ENCODE assay signal across 39 cellular contexts in genomic region chr4:184587746-184588145, GRCh38.
"Had no signal": no experiment of that assay in that cellular context is flagged by ENCODE, and none has a peak within 500 bp of the region (broad histone marks: within the 10 kb centered on the region; RNA-seq: fewer than 3 reads in every experiment).

No MANE protein-coding gene starts in this region.

- H3K27ac ChIP-seq: adrenal gland, body of pancreas, PC-9, RWPE1, VCaP had no signal

- DNase-seq: activated B cell treated with CpG ODN at 0.5 μM for 24 hours; activated CD4-positive, alpha-beta memory T cell treated with anti-CD3 and anti-CD28 coated beads for 36 hours; activated CD4-positive, alpha-beta T cell treated with anti-CD3 and anti-CD28 coated beads for 4 hours; activated CD4-positive, alpha-beta T cell treated with anti-CD3 and anti-CD28 coated beads, Interleukin-2, amount 50 U/mL, for 1 hour; activated CD4-positive, CD25-positive, alpha-beta regulatory T cell treated with anti-CD3 and anti-CD28 coated beads, Interleukin-2, amount 50 U/mL, for 72 hours; activated CD8-positive, alpha-beta memory T cell treated with anti-CD3 and anti-CD28 coated beads, Interleukin-2, amount 50 U/mL, for 4 hours; activated gamma-delta T cell treated with Interleukin-2 at 50 U/mL for 16 hours; activated naive CD4-positive, alpha-beta T cell treated with anti-CD3 and anti-CD28 coated beads for 36 hours; activated T-cell treated with anti-CD3 and anti-CD28 coated beads for 4 hours; activated T-cell treated with anti-CD3 and anti-CD28 coated beads, Interleukin-2, amount 50 U/mL, for 4 hours; adrenal gland; body of pancreas; cerebellar nuclear complex; Kasumi-1; MG63; NCI-H1048; NCI-H1105 treated with DMSO at 0.1 percent for 48 hours; NCI-H1436; NCI-H1694; NCI-H1930; NCI-H2081 treated with DMSO at 0.1 percent for 48 hours; NCI-H345; NCI-H510A; NCI-H526; NCI-H748 treated with DMSO at 0.1 percent for 48 hours; NK-92 treated with Interleukin-12 subunit alpha and Interleukin-12 subunit beta, amount 100 ng/mL, for 24 hours; PC-9; SIG-M5; T-cell; T-helper 2 cell; T-helper 9 cell had no signal

- H3K4me3 ChIP-seq: adrenal gland, body of pancreas, MG63, PC-9 had no signal

- H3K9me3 ChIP-seq: adrenal gland, body of pancreas, MG63 had no signal

- ATAC-seq: activated naive CD4-positive, alpha-beta T cell treated with anti-CD3 and anti-CD28 coated beads, Interleukin-2, amount 50 U/mL, for 72 hours; activated T-cell treated with anti-CD3 and anti-CD28 coated beads, Interleukin-2, amount 50 U/mL, for 4 hours; body of pancreas; Right ventricle myocardium inferior; SK-N-SH treated with all-trans-retinoic acid at 6 μM for 48 hours; T-cell had no signal

- H3K36me3 ChIP-seq: adrenal gland, MG63 had no signal

- FAIRE-seq: astrocyte, bronchial epithelial cell, RCC 7860 had no signal

- H2AFZ ChIP-seq: PC-9 had no signal

- H3K27me3 ChIP-seq: adrenal gland, body of pancreas, MG63 had no signal

- H3K4me2 ChIP-seq: PC-9 had no signal

- H3K4me1 ChIP-seq: adrenal gland, body of pancreas had no signal
